In the genomic region with DNA sequence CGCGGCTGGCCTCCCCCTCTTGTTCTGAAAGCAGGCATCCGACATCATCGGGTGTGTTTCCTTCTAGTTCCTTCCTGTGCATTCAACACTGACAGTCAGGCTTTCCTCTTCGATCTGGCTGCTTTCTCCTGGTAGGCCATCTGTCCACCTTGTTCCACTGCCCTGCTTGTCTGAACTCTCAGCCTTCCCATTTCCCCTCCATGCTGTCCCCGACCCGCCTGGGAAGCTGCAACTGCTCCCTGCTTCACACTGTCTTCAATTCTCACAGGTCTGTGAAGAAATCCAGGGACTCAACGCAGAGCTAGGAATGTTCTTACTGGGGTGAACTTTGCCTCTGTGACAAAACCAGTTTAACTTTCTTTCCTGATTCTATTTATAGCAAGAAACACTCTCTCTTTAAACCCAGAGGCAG, we compare ENCODE assay signal across 17 cellular contexts. TPM values are rescaled to one million over a fixed set of nuclear protein-coding genes. Genes with fewer than 3 reads are reported as not detected.
DNase-seq lines count a peak whose midpoint lies in the region; ATAC-seq and TF ChIP-seq lines count a peak whose summit lies in the region.
"Had no signal": no experiment of that assay in that cellular context is flagged by ENCODE, and none has a peak within 500 bp of the region (broad histone marks: within the 10 kb centered on the region; RNA-seq: fewer than 3 reads in every experiment).

No MANE protein-coding gene starts in this region.

- ATAC-seq in mucosa of descending colon (peak; percentile 95), HG02852 (IDR thresholded peaks at IDR 0.05; ENCODE audit: unreplicated experiment) (no peak)
- ATAC-seq: sciatic nerve had no signal

- intact Hi-C loops in dorsolateral prefrontal cortex (cut with DNase I) (no loop called here), mucosa of descending colon (cut with DNase I, micrococcal nuclease) (no loop called here), thyroid gland (cut with DNase I) (no loop called here)

- no peak for TF ChIP-seq POLR2A in thyroid gland (IDR thresholded peaks at IDR 0.05)

- H3K9me3 ChIP-seq in WERI-Rb-1 (ENCODE audit: severe bottlenecking) (no peaks in the 10 kb centered on the region), mucosa of descending colon (no peaks in the 10 kb centered on the region), thyroid gland (no peaks in the 10 kb centered on the region)
- H3K9me3 ChIP-seq: BE2C, neutrophil, thoracic aorta had no signal

- H3K4me1 ChIP-seq in mucosa of descending colon (ENCODE audit: low read depth) (peaks cover 4% of the 10 kb centered on the region), thyroid gland (peaks cover 7 to 23% of the 10 kb centered on the region in 2 donors)

- H3K36me3 ChIP-seq in WERI-Rb-1 (peaks cover 17% of the 10 kb centered on the region), mucosa of descending colon (ENCODE audit: low read depth) (no peaks in the 10 kb centered on the region), thyroid gland (no peaks in the 10 kb centered on the region)
- H3K36me3 ChIP-seq: BE2C had no signal

- H3K27ac ChIP-seq in WERI-Rb-1, result no peak overlapping the region; the same call in 1 of the 2 replicates
- peak overlapping the region in 55 of 59 donors; percentile 1 to 93 (median 79) for H3K27ac ChIP-seq in dorsolateral prefrontal cortex
- H3K27ac ChIP-seq in thyroid gland, result peak overlapping the region; percentile 50 to 61 (median 55)
- H3K27ac ChIP-seq: neutrophil, thoracic aorta had no signal

- H3K4me3 ChIP-seq in WERI-Rb-1 (ENCODE audit: low read depth, low read length), result no peak overlapping the region
- H3K4me3 ChIP-seq in dorsolateral prefrontal cortex, result no peak overlapping the region
- H3K4me3 ChIP-seq in mucosa of descending colon, result no peak overlapping the region
- H3K4me3 ChIP-seq in thyroid gland (replicated peaks in 1 of 3), result no peak overlapping the region
- H3K4me3 ChIP-seq: thoracic aorta had no signal

- DNase-seq in WERI-Rb-1 (peak; percentile 37), dorsolateral prefrontal cortex (peak in 1 of 10 donors; percentile 77), mucosa of descending colon (peak in 2 of 3 donors; percentile 41 to 56), thyroid gland (peak in 1 of 2 donors; percentile 33), NCI-H1436 (lab: John Stamatoyannopoulos, UW) (no peak)
- DNase-seq in stimulated activated naive CD4-positive, alpha-beta T cell treated with Interleukin-2 at 50 U/mL for 16 hours (lab: John Stamatoyannopoulos, UW), result no peak
- DNase-seq: activated CD4-positive, CD25-positive, alpha-beta regulatory T cell treated with anti-CD3 and anti-CD28 coated beads, Interleukin-2, amount 50 U/mL, for 72 hours; activated naive CD4-positive, alpha-beta T cell; BE2C; effector memory CD4-positive, alpha-beta T cell; H7; NCI-H2227 treated with DMSO at 0.1 percent for 48 hours; SHP77 treated with DMSO at 0.1 percent for 48 hours had no signal

- no peak for TF ChIP-seq CTCF in WERI-Rb-1 (IDR thresholded peaks at IDR 0.05; ENCODE audit: low read depth, low read length)
- TF ChIP-seq CTCF in dorsolateral prefrontal cortex (IDR thresholded peaks at IDR 0.05 in 54 of 56, conservative IDR thresholded peaks at IDR 0.05 in 2 of 56; ENCODE audit: low read depth in 1 of 56, partially characterized antibody in 56 of 56), result no peak
- TF ChIP-seq CTCF in mucosa of descending colon (IDR thresholded peaks at IDR 0.05), result no peak
- no peak for TF ChIP-seq CTCF in thyroid gland (IDR thresholded peaks at IDR 0.05)

- 84 to 88% methylated on average over 8 of the region's 8 CpGs for WGBS in thyroid gland, 2 donors

- no peaks in the 10 kb centered on the region for H3K27me3 ChIP-seq in WERI-Rb-1 (ENCODE audit: insufficient read depth, low read depth, severe bottlenecking)
- no peaks in the 10 kb centered on the region for H3K27me3 ChIP-seq in dorsolateral prefrontal cortex
- H3K27me3 ChIP-seq in thyroid gland, result no peaks in the 10 kb centered on the region
- H3K27me3 ChIP-seq: BE2C, neutrophil had no signal

RNA-seq across cellular contexts. Expression of gene KIF3C, which starts 43.0 kb away (rescaled TPM):
- total RNA-seq in dorsolateral prefrontal cortex, result 100 to 1,000 TPM in 119 of 120 experiments, 10 to 100 TPM in 1; 82.2 to 364 (median 248) TPM
- 10 to 100 TPM in 1 of 3 donors, 1 to 10 TPM in 2; 1.7 to 14.9 (median 3.3) TPM for total RNA-seq in mucosa of descending colon
- 10 to 100 TPM in 3 of 4 donors, 1 to 10 TPM in 1; 9.9 to 13.8 (median 11.7) TPM for total RNA-seq in thyroid gland

Comparison
In these comparisons a context has a peak if more than half of its experiments do, and no peak if none do; other contexts are left out.
1. DNase-seq: peak in WERI-Rb-1 (single experiment) and mucosa of descending colon (2 of 3); none in stimulated activated naive CD4-positive, alpha-beta T cell treated with Interleukin-2 at 50 U/mL for 16 hours (single experiment) and NCI-H1436 (single experiment).
2. RNA of gene KIF3C, which starts 43.0 kb away (total RNA-seq): 82.2 to 364 TPM in dorsolateral prefrontal cortex; 9.9 to 13.8 TPM in thyroid gland and 1.7 to 14.9 TPM in mucosa of descending colon; every median in the first group is over 4 times any median in the second.